ENCODE assay signal across 12 cellular contexts in the genomic region with DNA sequence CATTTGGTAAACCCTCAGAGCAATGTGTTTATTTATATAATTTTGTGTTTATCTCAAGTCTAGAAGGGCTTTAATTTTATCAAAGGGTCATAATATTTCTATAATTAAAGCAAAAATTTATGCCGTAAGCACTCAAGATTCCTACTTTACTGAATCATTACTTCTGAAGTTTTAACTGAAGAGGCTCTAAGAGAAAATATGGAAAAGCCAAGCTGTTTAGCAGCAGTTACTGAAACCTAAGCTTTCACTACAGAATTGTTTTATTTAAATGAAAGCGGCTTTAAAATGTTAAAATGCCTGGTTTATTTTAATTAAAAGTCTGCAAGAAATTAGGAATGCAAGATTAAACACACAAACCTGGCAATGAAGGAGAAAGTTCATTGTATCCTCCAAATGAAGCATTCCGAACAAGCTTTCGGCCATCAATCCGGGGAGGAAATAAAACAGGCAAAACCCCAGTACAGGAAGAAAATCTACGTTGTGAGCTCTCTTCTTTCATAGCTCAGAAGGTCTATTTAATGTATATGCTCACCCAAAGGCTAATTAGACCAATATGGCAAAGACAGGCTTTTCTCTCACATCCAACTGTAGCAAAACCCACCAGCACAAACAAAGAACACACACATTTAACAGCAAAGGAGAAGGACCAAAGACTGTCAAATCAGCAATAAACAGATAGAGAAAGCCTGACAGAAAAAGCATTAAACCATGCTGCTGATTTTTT.
DNase-seq lines count a peak whose midpoint lies in the region; ATAC-seq and TF ChIP-seq lines count a peak whose summit lies in the region.
"Had no signal": no experiment of that assay in that cellular context is flagged by ENCODE, and none has a peak within 500 bp of the region (broad histone marks: within the 10 kb centered on the region; RNA-seq: fewer than 3 reads in every experiment).

No MANE protein-coding gene starts in this region.

- ATAC-seq in GM21717 (IDR thresholded peaks at IDR 0.05; ENCODE audit: unreplicated experiment) (no peak), GM19397 (IDR thresholded peaks at IDR 0.05; ENCODE audit: unreplicated experiment) (no peak)
- no peak for ATAC-seq in CD8-positive, alpha-beta T cell
- ATAC-seq: natural killer cell had no signal

- no peaks in the 10 kb centered on the region for H3K27me3 ChIP-seq in A673 (replicated peaks; ENCODE audit: insufficient read depth, low read depth, low read length, poor library complexity)
- no peaks in the 10 kb centered on the region for H3K27me3 ChIP-seq in prostate gland (replicated peaks; ENCODE audit: insufficient read depth)
- H3K27me3 ChIP-seq in CD8-positive, alpha-beta T cell (ENCODE audit: insufficient read depth, low read length) = no peaks in the 10 kb centered on the region
- H3K27me3 ChIP-seq: BE2C had no signal

- CTCF ChIA-PET in A673 (lab: Charles Lee) = no interaction called here
- CTCF ChIA-PET in CD8-positive, alpha-beta T cell (lab: Charles Lee) = interaction anchor here (0.9 to 1.4 kb wide), 2 partner anchors 164 to 199 kb away, joined by 3 to 7 read pairs; no protein-coding TSS in a partner anchor

- WGBS in prostate gland = 30% methylated on average over 6 of the region's 6 CpGs

- no peaks in the 10 kb centered on the region for H3K27me3 Mint-ChIP-seq in HFFc6 (ENCODE audit: insufficient read depth)
- H3K27me3 Mint-ChIP-seq in brain = no peaks in the 10 kb centered on the region
- no peaks in the 10 kb centered on the region for H3K27me3 Mint-ChIP-seq in CD8-positive, alpha-beta T cell (ENCODE audit: low read depth)
- H3K27me3 Mint-ChIP-seq: activated naive CD4-positive, alpha-beta T cell treated with anti-CD3 and anti-CD28 coated beads, Interleukin-2, amount 10 ng/mL, durations not matched to agents 7 days and 5 days had no signal

- DNase-seq in A673 (ENCODE audit: low spot score) (peak; percentile 65), HFFc6 (no peak), medulla oblongata (ENCODE audit: extremely low spot score) (peak; percentile 14), prostate gland (ENCODE audit: low spot score) (no peak)
- no peak for DNase-seq in CD8-positive, alpha-beta T cell
- DNase-seq: activated naive CD4-positive, alpha-beta T cell treated with anti-CD3 and anti-CD28 coated beads, Interleukin-2, amount 10 ng/mL, durations not matched to agents 7 days and 5 days; BE2C; cortex of kidney; natural killer cell had no signal

- H3K9me3 Mint-ChIP-seq in HFFc6 = peaks cover 28% of the 10 kb centered on the region
- H3K9me3 Mint-ChIP-seq in brain = peaks cover 10 to 28% (median 26%) of the 10 kb centered on the region in 5 experiments
- H3K9me3 Mint-ChIP-seq in CD8-positive, alpha-beta T cell = peaks cover 20% of the 10 kb centered on the region
- H3K9me3 Mint-ChIP-seq: natural killer cell had no signal

- POLR2A ChIA-PET in A673 (lab: Charles Lee; ENCODE audit: low non-redundant PET) = no interaction called here
- POLR2A ChIA-PET in CD8-positive, alpha-beta T cell (lab: Charles Lee) = no interaction called here

- peaks cover 16% of the 10 kb centered on the region for H3K4me1 ChIP-seq in A673 (ENCODE audit: insufficient read depth, low read length, poor library complexity, severe bottlenecking)
- H3K4me1 ChIP-seq in prostate gland (replicated peaks) = no peaks in the 10 kb centered on the region
- no peaks in the 10 kb centered on the region for H3K4me1 ChIP-seq in CD8-positive, alpha-beta T cell (ENCODE audit: insufficient read depth, low read length)
- H3K4me1 ChIP-seq: BE2C had no signal

- peaks cover 24% of the 10 kb centered on the region for H3K4me1 Mint-ChIP-seq in HFFc6 (ENCODE audit: low read depth)
- peaks cover 32% of the 10 kb centered on the region for H3K4me1 Mint-ChIP-seq in brain
- H3K4me1 Mint-ChIP-seq in CD8-positive, alpha-beta T cell (ENCODE audit: low read depth) = peaks cover 27% of the 10 kb centered on the region

- TF ChIP-seq POLR2A in prostate gland (IDR thresholded peaks at IDR 0.05) = no peak

- H3K36me3 ChIP-seq in A673 (ENCODE audit: insufficient read depth, low read length, poor library complexity, severe bottlenecking) (peaks cover 6% of the 10 kb centered on the region), prostate gland (no peaks in the 10 kb centered on the region)
- H3K36me3 ChIP-seq in CD8-positive, alpha-beta T cell (ENCODE audit: insufficient read depth, low read length) = no peaks in the 10 kb centered on the region
- H3K36me3 ChIP-seq: BE2C had no signal

- H3K36me3 Mint-ChIP-seq in HFFc6 (ENCODE audit: low read depth) (peaks cover 33% of the 10 kb centered on the region), brain (peaks cover 37% of the 10 kb centered on the region)
- H3K36me3 Mint-ChIP-seq in CD8-positive, alpha-beta T cell = peaks cover 31% of the 10 kb centered on the region

- H3K9me3 ChIP-seq in A673 (ENCODE audit: low read depth, low read length, poor library complexity, severe bottlenecking) (peaks cover 24% of the 10 kb centered on the region), prostate gland (no peaks in the 10 kb centered on the region)
- peaks cover 5% of the 10 kb centered on the region for H3K9me3 ChIP-seq in CD8-positive, alpha-beta T cell (ENCODE audit: low read length)
- H3K9me3 ChIP-seq: BE2C had no signal

- BruUV-seq in A673 (replicated peaks; lab: Mats Ljungman, UMichigan) = TSS peak; percentile 69

- H3K4me3 ChIP-seq in A673 (ENCODE audit: low read depth, low read length, poor library complexity, severe bottlenecking) = peak overlapping the region; percentile 55
- H3K4me3 ChIP-seq in prostate gland = no peak overlapping the region
- no peak overlapping the region for H3K4me3 ChIP-seq in CD8-positive, alpha-beta T cell (ENCODE audit: low read depth, low read length)

- H3K27ac Mint-ChIP-seq in HFFc6 (peak overlapping the region; percentile 59), brain (peak overlapping the region; percentile 76 to 95 (median 87))
- H3K27ac Mint-ChIP-seq in CD8-positive, alpha-beta T cell = no peak overlapping the region
- H3K27ac Mint-ChIP-seq: activated naive CD4-positive, alpha-beta T cell treated with anti-CD3 and anti-CD28 coated beads, Interleukin-2, amount 10 ng/mL, durations not matched to agents 7 days and 5 days had no signal

- H3K27ac ChIP-seq in A673 (ENCODE audit: low read depth, low read length, poor library complexity, severe bottlenecking) = peak overlapping the region; percentile 82
- no peak overlapping the region for H3K27ac ChIP-seq in prostate gland
- no peak overlapping the region for H3K27ac ChIP-seq in CD8-positive, alpha-beta T cell (ENCODE audit: low read depth, low read length)

- H3K4me3 Mint-ChIP-seq in HFFc6 (peak overlapping the region; percentile 78), brain (peak overlapping the region; percentile 68 to 90 (median 76))
- H3K4me3 Mint-ChIP-seq in CD8-positive, alpha-beta T cell = no peak overlapping the region
- H3K4me3 Mint-ChIP-seq: activated naive CD4-positive, alpha-beta T cell treated with anti-CD3 and anti-CD28 coated beads, Interleukin-2, amount 10 ng/mL, durations not matched to agents 7 days and 5 days; natural killer cell had no signal

- intact Hi-C loops in A673 (cut with micrococcal nuclease; ENCODE audit: unreplicated experiment) (no loop called here), prostate gland (cut with DNase I) (no loop called here)
- intact Hi-C loops in CD8-positive, alpha-beta T cell (cut with DNase I, micrococcal nuclease) = no loop called here

- no peak for TF ChIP-seq CTCF in A673 (conservative IDR thresholded peaks at IDR 0.05; ENCODE audit: low read depth, low read length)
- no peak for TF ChIP-seq CTCF in HFFc6 (IDR thresholded peaks at IDR 0.05)
- no peak for TF ChIP-seq CTCF in brain (conservative IDR thresholded peaks at IDR 0.05)
- TF ChIP-seq CTCF in prostate gland (IDR thresholded peaks at IDR 0.05) = no peak
- TF ChIP-seq CTCF in CD8-positive, alpha-beta T cell (IDR thresholded peaks at IDR 0.05) = no peak

Comparison
In these comparisons a context has a peak if more than half of its experiments do, and no peak if none do; other contexts are left out.
1. DNase-seq: peak in A673 (single experiment) and medulla oblongata (single experiment); none in HFFc6 (single experiment), prostate gland (single experiment) and CD8-positive, alpha-beta T cell (0 of 7).